ENCODE assay signal across 25 cellular contexts in genomic region chr3:173706630-173707029, GRCh38.
"Had no signal": no experiment of that assay in that cellular context is flagged by ENCODE, and none has a peak within 500 bp of the region (broad histone marks: within the 10 kb centered on the region; RNA-seq: fewer than 3 reads in every experiment).

No MANE protein-coding gene starts in this region.

- H3K27ac ChIP-seq: colonic mucosa, coronary artery, dorsolateral prefrontal cortex, epithelial cell of prostate, esophagus muscularis mucosa, esophagus squamous epithelium, foreskin keratinocyte, gastrocnemius medialis, gastroesophageal sphincter, heart left ventricle, heart right ventricle had no signal

- H3K9me3 ChIP-seq: colonic mucosa, esophagus muscularis mucosa, esophagus squamous epithelium, gastrocnemius medialis, gastroesophageal sphincter had no signal

- H3K4me1 ChIP-seq: colonic mucosa, esophagus muscularis mucosa, esophagus squamous epithelium, foreskin keratinocyte, gastrocnemius medialis, gastroesophageal sphincter, heart left ventricle had no signal

- H3K27ac Mint-ChIP-seq: dendritic cell treated with granulocyte-macrophage colony-stimulating factor and Interleukin-4, amounts not matched to agents 40 ng/mL and 50 ng/mL, for 4 days; effector memory CD8-positive, alpha-beta T cell; endodermal cell had no signal

- H3K9me3 Mint-ChIP-seq: dendritic cell treated with granulocyte-macrophage colony-stimulating factor and Interleukin-4, amounts not matched to agents 40 ng/mL and 50 ng/mL, for 4 days; effector memory CD8-positive, alpha-beta T cell had no signal

- H3K4me3 ChIP-seq: colonic mucosa, coronary artery, dorsolateral prefrontal cortex, esophagus muscularis mucosa, esophagus squamous epithelium, gastrocnemius medialis, gastroesophageal sphincter, heart left ventricle, heart right ventricle had no signal

- H3K4me3 Mint-ChIP-seq: dendritic cell treated with granulocyte-macrophage colony-stimulating factor and Interleukin-4, amounts not matched to agents 40 ng/mL and 50 ng/mL, for 4 days; effector memory CD8-positive, alpha-beta T cell; endodermal cell had no signal

- H3K27me3 ChIP-seq: colonic mucosa, dorsolateral prefrontal cortex, esophagus muscularis mucosa, esophagus squamous epithelium, foreskin keratinocyte, gastrocnemius medialis, gastroesophageal sphincter, heart left ventricle, heart right ventricle had no signal

- ATAC-seq: effector memory CD8-positive, alpha-beta T cell; esophagus mucosa; foreskin keratinocyte; gastrocnemius medialis; gastroesophageal sphincter; heart left ventricle; heart right ventricle had no signal

- DNase-seq: colonic mucosa; cortex of kidney; dermis blood vessel endothelial cell; dorsolateral prefrontal cortex; effector CD4-positive, alpha-beta T cell; effector CD8-positive, alpha-beta T cell; effector memory CD4-positive, alpha-beta T cell; effector memory CD8-positive, alpha-beta T cell; endodermal cell; erythroblast; esophagus squamous epithelium; foreskin fibroblast; foreskin keratinocyte; foreskin melanocyte; gastrocnemius medialis; glutamatergic neuron; head of caudate nucleus; heart left ventricle; heart right ventricle had no signal

- H3K36me3 ChIP-seq: colonic mucosa, esophagus muscularis mucosa, esophagus squamous epithelium, gastrocnemius medialis, gastroesophageal sphincter, heart left ventricle, heart right ventricle had no signal

- H3K27me3 Mint-ChIP-seq: dendritic cell treated with granulocyte-macrophage colony-stimulating factor and Interleukin-4, amounts not matched to agents 40 ng/mL and 50 ng/mL, for 4 days; effector memory CD8-positive, alpha-beta T cell had no signal
